Comparison of ENCODE assay signal across 30 cellular contexts in genomic region chr17:47763913-47764582, GRCh38. TPM values are rescaled to one million over a fixed set of nuclear protein-coding genes. Genes with fewer than 3 reads are reported as not detected.
A peak's percentile ranks its signal among the peaks of the same experiment; 100 is the strongest.
DNase-seq lines count a peak whose midpoint lies in the region; ATAC-seq and TF ChIP-seq lines count a peak whose summit lies in the region.
"Had no signal": no experiment of that assay in that cellular context is flagged by ENCODE, and none has a peak within 500 bp of the region (broad histone marks: within the 10 kb centered on the region; RNA-seq: fewer than 3 reads in every experiment).

No MANE protein-coding gene starts in this region.

- TF ChIP-seq CTCF in HEK293 (tag by site-specific recombination; IDR thresholded peaks at IDR 0.05) (no peak), natural killer cell (IDR thresholded peaks at IDR 0.05) (no peak)

- DNase-seq in activated CD8-positive, alpha-beta memory T cell treated with anti-CD3 and anti-CD28 coated beads, Interleukin-2, amount 10 ng/mL, durations not matched to agents 7 days and 5 days: no peak
- DNase-seq in activated CD8-positive, alpha-beta memory T cell treated with anti-CD3 and anti-CD28 coated beads for 24 hours: no peak
- DNase-seq in amniotic epithelial cell (ENCODE audit: low read depth) (peak; percentile 7), natural killer cell (no peak), NCI-H146 (lab: John Stamatoyannopoulos, UW) (no peak), cortex of kidney (lab: John Stamatoyannopoulos, UW) (no peak), middle frontal gyrus (ENCODE audit: extremely low spot score, low spot score) (no peak)
- DNase-seq: activated gamma-delta T cell treated with Interleukin-2 at 50 U/mL for 16 hours; adrenal gland; DMS153; erythroblast; GDM1; kidney glomerular epithelial cell; NCI-H1048; NCI-H187; NCI-H2171 treated with DMSO at 0.1 percent for 48 hours; NCI-H526 treated with DMSO at 0.1 percent for 48 hours; ovary; retina; stimulated activated CD4-positive, alpha-beta T cell treated with anti-CD3 and anti-CD28 coated beads, Interleukin-2, amount 100 ng/mL, for 24 hours; SW 1271; T-helper 9 cell; WERI-Rb-1 had no signal

- no peak overlapping the region for H3K27ac Mint-ChIP-seq in activated CD8-positive, alpha-beta memory T cell treated with anti-CD3 and anti-CD28 coated beads, Interleukin-2, amount 10 ng/mL, durations not matched to agents 7 days and 5 days
- H3K27ac Mint-ChIP-seq in natural killer cell: peak overlapping the region; percentile 46 to 67
- H3K27ac Mint-ChIP-seq: brain had no signal

- ATAC-seq in activated CD8-positive, alpha-beta memory T cell treated with anti-CD3 and anti-CD28 coated beads, Interleukin-2, amount 10 ng/mL, durations not matched to agents 7 days and 5 days: peak; percentile 30
- ATAC-seq in natural killer cell: peak in 1 of 3 donors; percentile 22
- ATAC-seq: Panc1 had no signal

- peaks cover 12% of the 10 kb centered on the region for H3K9me3 Mint-ChIP-seq in activated CD8-positive, alpha-beta memory T cell treated with anti-CD3 and anti-CD28 coated beads, Interleukin-2, amount 10 ng/mL, durations not matched to agents 7 days and 5 days (ENCODE audit: low read depth)
- peaks cover 0 to 5% of the 10 kb centered on the region in 2 donors for H3K9me3 Mint-ChIP-seq in natural killer cell

- no peak overlapping the region for H3K4me3 Mint-ChIP-seq in activated CD8-positive, alpha-beta memory T cell treated with anti-CD3 and anti-CD28 coated beads, Interleukin-2, amount 10 ng/mL, durations not matched to agents 7 days and 5 days
- peak overlapping the region; percentile 10 for H3K4me3 Mint-ChIP-seq in natural killer cell
- H3K4me3 Mint-ChIP-seq: brain had no signal

- H3K4me1 ChIP-seq in HEK293 (ENCODE audit: control insufficient read depth, insufficient read depth, low read length): no peaks in the 10 kb centered on the region
- H3K4me1 ChIP-seq: adrenal gland, tibial nerve had no signal

- CTCF ChIA-PET in activated CD8-positive, alpha-beta memory T cell treated with anti-CD3 and anti-CD28 coated beads, Interleukin-2, amount 10 ng/mL, durations not matched to agents 7 days and 5 days (lab: Charles Lee): interaction anchor here (1.6 kb wide), 1 partner anchor 29 kb away, joined by 4 read pairs; no protein-coding TSS in a partner anchor
- CTCF ChIA-PET in HEK293 (lab: Yijun Ruan, JAX): interaction anchor here (0.7 kb wide), 1 partner anchor 66 kb away, joined by 4 read pairs; no protein-coding TSS in a partner anchor

- H3K36me3 Mint-ChIP-seq in activated CD8-positive, alpha-beta memory T cell treated with anti-CD3 and anti-CD28 coated beads, Interleukin-2, amount 10 ng/mL, durations not matched to agents 7 days and 5 days: peaks cover 11% of the 10 kb centered on the region
- peaks cover 14% of the 10 kb centered on the region for H3K36me3 Mint-ChIP-seq in natural killer cell
- H3K36me3 Mint-ChIP-seq: brain had no signal

- intact Hi-C loops in natural killer cell (cut with micrococcal nuclease): no loop called here

- no peaks in the 10 kb centered on the region; a peak in 1 of 3 replicates for H3K36me3 ChIP-seq in HEK293 (ENCODE audit: control insufficient read depth in 2 of 2, insufficient read depth in 1 of 2, low read length in 2 of 2)
- H3K36me3 ChIP-seq: adrenal gland, ovary, tibial nerve, WERI-Rb-1 had no signal

- no peaks in the 10 kb centered on the region; the same call in 1 of the 2 replicates for H3K9me3 ChIP-seq in HEK293 (ENCODE audit: control insufficient read depth, insufficient read depth, low read depth, low read length)
- H3K9me3 ChIP-seq: adrenal gland, ovary had no signal

- POLR2A ChIA-PET in HEK293 (lab: Yijun Ruan, JAX): no interaction called here

- H3K4me3 ChIP-seq in HEK293 (ENCODE audit: low read depth, low read length): no peak overlapping the region
- H3K4me3 ChIP-seq: adrenal gland, lung, ovary, smooth muscle cell, tibial nerve had no signal

- no peak overlapping the region for H3K27ac ChIP-seq in HEK293 (ENCODE audit: extremely low read depth, low read depth, low read length)
- H3K27ac ChIP-seq: adrenal gland, ovary, tibial nerve, WERI-Rb-1 had no signal

- H3K4me1 Mint-ChIP-seq in activated CD8-positive, alpha-beta memory T cell treated with anti-CD3 and anti-CD28 coated beads, Interleukin-2, amount 10 ng/mL, durations not matched to agents 7 days and 5 days: peaks cover 16% of the 10 kb centered on the region
- peaks cover 18 to 20% of the 10 kb centered on the region in 2 donors for H3K4me1 Mint-ChIP-seq in natural killer cell
- H3K4me1 Mint-ChIP-seq: brain had no signal

- peaks cover 9% of the 10 kb centered on the region for H3K27me3 Mint-ChIP-seq in activated CD8-positive, alpha-beta memory T cell treated with anti-CD3 and anti-CD28 coated beads, Interleukin-2, amount 10 ng/mL, durations not matched to agents 7 days and 5 days
- H3K27me3 Mint-ChIP-seq in natural killer cell (ENCODE audit: low read depth in 2 of 2): no peaks in the 10 kb centered on the region

TF ChIP-seq in HEK293, 187 proteins besides CTCF, POLR2A, EP300 and RAD21:
- no peak for TF ChIP-seq ZNF518A (tag by site-specific recombination; conservative IDR thresholded peaks at IDR 0.05; ENCODE audit: low read depth)
- peak; percentile 26 for TF ChIP-seq SETDB1 (IDR thresholded peaks at IDR 0.05; ENCODE audit: insufficient read length, low read length)

RNA-seq across cellular contexts. Expression of gene TBX21, which starts 31.0 kb away (rescaled TPM):
- 10 to 100 TPM; 59.0 to 68.4 TPM for total RNA-seq in activated CD8-positive, alpha-beta memory T cell treated with anti-CD3 and anti-CD28 coated beads, Interleukin-2, amount 10 ng/mL, durations not matched to agents 7 days and 5 days
- total RNA-seq in natural killer cell: 100 to 1,000 TPM; 234 to 328 (median 257) TPM
- total RNA-seq: fibroblast of villous mesenchyme, smooth muscle cell had no signal

RNA-seq across cellular contexts. Expression of gene OSBPL7, which starts 57.5 kb away (rescaled TPM):
- 10 to 100 TPM; 30.3 to 47.8 TPM for total RNA-seq in activated CD8-positive, alpha-beta memory T cell treated with anti-CD3 and anti-CD28 coated beads, Interleukin-2, amount 10 ng/mL, durations not matched to agents 7 days and 5 days
- 100 to 1,000 TPM; 113 to 162 (median 119) TPM for total RNA-seq in natural killer cell
